In the genomic region with DNA sequence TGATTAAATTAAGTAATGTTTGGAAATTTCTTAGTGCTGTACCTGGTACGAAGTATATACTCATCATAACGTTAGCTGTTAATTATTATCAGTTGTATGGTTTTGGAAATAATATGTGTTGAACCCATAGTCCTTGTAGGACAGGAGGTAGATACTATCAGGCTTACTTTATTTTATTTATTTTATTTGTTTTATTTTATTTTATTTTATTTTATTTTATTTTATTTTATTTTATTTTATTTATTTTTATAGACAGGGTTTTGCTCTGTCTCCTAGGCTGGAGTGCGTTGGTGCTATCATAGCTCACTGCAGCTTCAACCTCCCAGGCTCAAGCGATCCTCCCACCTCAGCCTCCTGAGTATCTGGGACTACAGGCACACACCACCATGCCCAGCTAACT, we compare ENCODE assay signal across 7 cellular contexts.
DNase-seq lines count a peak whose midpoint lies in the region; ATAC-seq, FAIRE-seq and TF ChIP-seq lines count a peak whose summit lies in the region.
"Not testable (repeated sequence)": the region's sequence is repeated elsewhere in the genome, so short reads cannot be mapped to it uniquely, and the experiment has no call there.

No MANE protein-coding gene starts in this region.

- POLR2A ChIA-PET in PC-3 (lab: Charles Lee; ENCODE audit: unreplicated experiment), result interaction anchor here (0.6 kb wide), 1 partner anchor 49 kb away, joined by 8 read pairs; no protein-coding TSS in a partner anchor

- not testable (repeated sequence) for H3F3A ChIP-seq in PC-3 (ENCODE audit: low read length, unreplicated experiment)

- CTCF ChIA-PET in Calu3 (lab: Charles Lee); PC-3 (lab: Charles Lee): not testable (repeated sequence)

- H3K27ac Mint-ChIP-seq in Calu3 (ENCODE audit: unreplicated experiment), result peak overlapping the region; percentile 25
- peak overlapping the region; percentile 70 for H3K27ac Mint-ChIP-seq in astrocyte (ENCODE audit: unreplicated experiment)
- peak overlapping the region; percentile 96 for H3K27ac Mint-ChIP-seq in endothelial cell (ENCODE audit: unreplicated experiment)
- peak overlapping the region; percentile 95 for H3K27ac Mint-ChIP-seq in osteocyte (ENCODE audit: unreplicated experiment)

- WGBS in heart right ventricle, 2 donors, result 95 to 97% methylated on average over 4 of the region's 4 CpGs

- H3K27me3 Mint-ChIP-seq in Calu3 (ENCODE audit: unreplicated experiment); astrocyte (ENCODE audit: low read depth, unreplicated experiment); endothelial cell (ENCODE audit: unreplicated experiment); osteocyte (ENCODE audit: unreplicated experiment): not testable (repeated sequence)

- peak overlapping the region; percentile 71 for H3K27ac ChIP-seq in PC-3 (ENCODE audit: low read length)
- peak overlapping the region; percentile 52 for H3K27ac ChIP-seq in astrocyte (ENCODE audit: low read depth, low read length)
- H3K27ac ChIP-seq in heart right ventricle, result peak overlapping the region in 7 of 10 donors; percentile 56 to 85 (median 72)
- peak overlapping the region; percentile 93 for H3K27ac ChIP-seq in subcutaneous abdominal adipose tissue (ENCODE audit: low read depth, low read length)

- H3K9me2 ChIP-seq in PC-3 (replicated peaks; ENCODE audit: low read length), result not testable (repeated sequence)

- H3K4me2 ChIP-seq in PC-3 (ENCODE audit: low read length), result peak overlapping the region; percentile 78
- H3K4me2 ChIP-seq in astrocyte (ENCODE audit: low read length), result not testable (repeated sequence)

- H3K4me1 ChIP-seq in PC-3 (ENCODE audit: insufficient read depth, low read length) (peaks cover 28% of the 10 kb centered on the region), astrocyte (ENCODE audit: insufficient read depth, low read length) (peaks cover 23% of the 10 kb centered on the region), heart right ventricle (peaks cover 0 to 54% (median 36%) of the 10 kb centered on the region in 9 donors), subcutaneous abdominal adipose tissue (ENCODE audit: control insufficient read depth in 5 of 5, insufficient read depth in 5 of 5, low read length in 5 of 5) (peaks cover 2 to 61% (median 44%) of the 10 kb centered on the region in 5 donors)

- not testable (repeated sequence) for H3K4me3 Mint-ChIP-seq in Calu3 (ENCODE audit: low read depth, unreplicated experiment); astrocyte (ENCODE audit: unreplicated experiment); endothelial cell (ENCODE audit: unreplicated experiment); osteocyte (ENCODE audit: unreplicated experiment)

- H2AFZ ChIP-seq in PC-3 (ENCODE audit: low read length); astrocyte (ENCODE audit: low read depth, low read length): not testable (repeated sequence)

- not testable (repeated sequence) for H3K36me3 ChIP-seq in PC-3 (ENCODE audit: low read depth, low read length); astrocyte (ENCODE audit: insufficient read depth, low read length); heart right ventricle
- peaks cover 0 to 12% (median 7%) of the 10 kb centered on the region in 5 donors for H3K36me3 ChIP-seq in subcutaneous abdominal adipose tissue (ENCODE audit: control insufficient read depth in 5 of 5, insufficient read depth in 5 of 5, low read length in 5 of 5)

- not testable (repeated sequence) for H3K27me3 ChIP-seq in PC-3 (ENCODE audit: low read length); astrocyte (ENCODE audit: insufficient read depth, low read length); heart right ventricle; subcutaneous abdominal adipose tissue (ENCODE audit: control insufficient read depth in 5 of 5, insufficient read depth in 4 of 5, low read length in 5 of 5)

- H3K4me3 ChIP-seq in PC-3 (ENCODE audit: low read length); astrocyte (ENCODE audit: insufficient read depth, low read depth, low read length); heart right ventricle: not testable (repeated sequence)
- H3K4me3 ChIP-seq in subcutaneous abdominal adipose tissue (ENCODE audit: low read depth in 1 of 5, low read length in 5 of 5), result peak overlapping the region in 1 of 5 donors; percentile 34

- not testable (repeated sequence) for TF ChIP-seq CTCF in Calu3 (IDR thresholded peaks at IDR 0.05; ENCODE audit: unreplicated experiment); PC-3 (conservative IDR thresholded peaks at IDR 0.05; ENCODE audit: low read depth, low read length); astrocyte (IDR thresholded peaks at IDR 0.05; ENCODE audit: insufficient read depth, low read depth, low read length); endothelial cell (IDR thresholded peaks at IDR 0.05; ENCODE audit: unreplicated experiment); heart right ventricle (IDR thresholded peaks at IDR 0.05); osteocyte (IDR thresholded peaks at IDR 0.05)

- H3K9me3 Mint-ChIP-seq in Calu3 (ENCODE audit: low read depth, unreplicated experiment); astrocyte (ENCODE audit: unreplicated experiment); endothelial cell (ENCODE audit: unreplicated experiment); osteocyte (ENCODE audit: unreplicated experiment): not testable (repeated sequence)

- peaks cover 15% of the 10 kb centered on the region for H3K4me1 Mint-ChIP-seq in Calu3 (ENCODE audit: low read depth, unreplicated experiment)
- H3K4me1 Mint-ChIP-seq in astrocyte (ENCODE audit: low read depth, unreplicated experiment), result peaks cover 29% of the 10 kb centered on the region
- peaks cover 53% of the 10 kb centered on the region for H3K4me1 Mint-ChIP-seq in endothelial cell (ENCODE audit: unreplicated experiment)
- H3K4me1 Mint-ChIP-seq in osteocyte (ENCODE audit: unreplicated experiment), result peaks cover 39% of the 10 kb centered on the region

- ATAC-seq in PC-3, heart right ventricle: not testable (repeated sequence)

- not testable (repeated sequence) for H3K9ac ChIP-seq in PC-3 (ENCODE audit: low read length); subcutaneous abdominal adipose tissue (ENCODE audit: low read length in 5 of 5)
- H3K9ac ChIP-seq in astrocyte (ENCODE audit: low read length), result peak overlapping the region; percentile 42

- peaks cover 35% of the 10 kb centered on the region for H3K79me2 ChIP-seq in PC-3 (ENCODE audit: low read length)
- H3K79me2 ChIP-seq in astrocyte (ENCODE audit: insufficient read depth, low read length), result peaks cover 91% of the 10 kb centered on the region

- not testable (repeated sequence) for H3K36me3 Mint-ChIP-seq in Calu3 (ENCODE audit: insufficient read depth, unreplicated experiment); endothelial cell (ENCODE audit: low read depth, unreplicated experiment)
- H3K36me3 Mint-ChIP-seq in astrocyte (ENCODE audit: low read depth, unreplicated experiment), result peaks cover 13% of the 10 kb centered on the region
- peaks cover 35% of the 10 kb centered on the region for H3K36me3 Mint-ChIP-seq in osteocyte (ENCODE audit: unreplicated experiment)

- not testable (repeated sequence) for BruUV-seq in Calu3 (replicated peaks; lab: Mats Ljungman, UMichigan); PC-3 (replicated peaks; lab: Mats Ljungman, UMichigan)

- H3K9me3 ChIP-seq in PC-3 (ENCODE audit: low read length); astrocyte (ENCODE audit: insufficient read depth, low read depth, low read length); heart right ventricle; subcutaneous abdominal adipose tissue (ENCODE audit: control insufficient read depth in 5 of 5, low read length in 5 of 5): not testable (repeated sequence)

- H4K20me1 ChIP-seq in PC-3 (ENCODE audit: low read length), result not testable (repeated sequence)
- peaks cover 20% of the 10 kb centered on the region for H4K20me1 ChIP-seq in astrocyte (ENCODE audit: insufficient read depth, low read length)

- DNase-seq in Calu3; PC-3; astrocyte (ENCODE audit: low read depth); endothelial cell (ENCODE audit: low spot score); heart right ventricle; osteocyte (ENCODE audit: extremely low spot score, unreplicated experiment): not testable (repeated sequence)

- not testable (repeated sequence) for FAIRE-seq in astrocyte (lab: Jason Lieb, UNC)

- intact Hi-C loops in Calu3 (cut with micrococcal nuclease; ENCODE audit: unreplicated experiment); PC-3 (cut with micrococcal nuclease); heart right ventricle (cut with DNase I): not testable (repeated sequence)

Comparison
In these comparisons a context has a peak if more than half of its experiments do, and no peak if none do; other contexts are left out.
1. H3K27ac Mint-ChIP-seq: peak in every context shown above with its lines; median percentile 96 in endothelial cell; 95 in osteocyte; 70 in astrocyte; 25 in Calu3.